1 cellular context compared by ENCODE assay signal in genomic region chr7:100016209-100016901, GRCh38.
TF ChIP-seq lines count a peak whose summit lies in the region.

No MANE protein-coding gene starts in this region.

TF ChIP-seq in HEK293, 187 proteins besides CTCF, POLR2A, EP300 and RAD21 (continued from another document):
- TF ChIP-seq ZBTB44 (tag by site-specific recombination; IDR thresholded peaks at IDR 0.05) (no peak), ZNF624 (tag by site-specific recombination; IDR thresholded peaks at IDR 0.05) (no peak), ZIC2 (tag by site-specific recombination; IDR thresholded peaks at IDR 0.05) (no peak), REPIN1 (tag by site-specific recombination; IDR thresholded peaks at IDR 0.05; ENCODE audit: low read depth) (no peak), ZNF501 (tag by site-specific recombination; IDR thresholded peaks at IDR 0.05) (no peak), ZNF133 (tag by site-specific recombination; IDR thresholded peaks at IDR 0.05) (no peak), SCRT2 (tag by site-specific recombination; IDR thresholded peaks at IDR 0.05) (peak; percentile 74; the same call in 1 of the 2 replicates), KLF17 (tag by site-specific recombination; IDR thresholded peaks at IDR 0.05) (no peak), SP3 (tag by site-specific recombination; IDR thresholded peaks at IDR 0.05) (no peak), ZNF670 (tag by site-specific recombination; IDR thresholded peaks at IDR 0.05; ENCODE audit: low read depth) (no peak), ZNF76 (tag by site-specific recombination; IDR thresholded peaks at IDR 0.05; ENCODE audit: borderline replicate concordance, low read depth) (no peak), ZNF280C (tag by site-specific recombination; IDR thresholded peaks at IDR 0.05) (no peak), REST (tag by site-specific recombination; IDR thresholded peaks at IDR 0.05) (no peak; the same call in 1 of the 2 replicates), YY1 (tag by site-specific recombination; IDR thresholded peaks at IDR 0.05) (no peak), BCL11A (tag by site-specific recombination; IDR thresholded peaks at IDR 0.05; ENCODE audit: low read depth) (no peak), ZFP69B (tag by site-specific recombination; IDR thresholded peaks at IDR 0.05) (0 out of 2 replicates have a peak, but pooled peaks have one; percentile 6), ZNF777 (tag by site-specific recombination; IDR thresholded peaks at IDR 0.05; ENCODE audit: borderline replicate concordance) (no peak)
